ENCODE assay signal across 1 cellular context in genomic region chr13:19818223-19818842, GRCh38.
TF ChIP-seq lines count a peak whose summit lies in the region.

No MANE protein-coding gene starts in this region.

TF ChIP-seq in WTC11, 78 proteins besides CTCF, POLR2A, EP300 and RAD21 (continued from another document):
- TF ChIP-seq AR (CRISPR knock-in tag; IDR thresholded peaks at IDR 0.05) (no peak), CREB1 (CRISPR knock-in tag; IDR thresholded peaks at IDR 0.05) (no peak), JAZF1 (CRISPR knock-in tag; IDR thresholded peaks at IDR 0.05) (no peak), ZNF423 (CRISPR knock-in tag; IDR thresholded peaks at IDR 0.05) (peak; percentile 75), SP1 (CRISPR knock-in tag; conservative IDR thresholded peaks at IDR 0.05) (0 out of 2 replicates have a peak, but pooled peaks have one; percentile 29), KAT7 (CRISPR knock-in tag; IDR thresholded peaks at IDR 0.05; ENCODE audit: borderline replicate concordance) (no peak), USF1 (CRISPR knock-in tag; IDR thresholded peaks at IDR 0.05) (no peak), ZBTB43 (CRISPR knock-in tag; IDR thresholded peaks at IDR 0.05) (no peak), ZNF281 (CRISPR knock-in tag; IDR thresholded peaks at IDR 0.05) (no peak), MYBL2 (CRISPR knock-in tag; IDR thresholded peaks at IDR 0.05) (no peak), PRDM15 (CRISPR knock-in tag; IDR thresholded peaks at IDR 0.05) (no peak), ATF1 (CRISPR knock-in tag; IDR thresholded peaks at IDR 0.05) (no peak), USF2 (CRISPR knock-in tag; IDR thresholded peaks at IDR 0.05) (no peak), JUN (CRISPR knock-in tag; IDR thresholded peaks at IDR 0.05) (no peak), RELA (CRISPR knock-in tag; IDR thresholded peaks at IDR 0.05; ENCODE audit: borderline replicate concordance) (no peak), CREM (CRISPR knock-in tag; IDR thresholded peaks at IDR 0.05) (no peak), ZNF121 (CRISPR knock-in tag; IDR thresholded peaks at IDR 0.05) (no peak), ZNF532 (CRISPR knock-in tag; IDR thresholded peaks at IDR 0.05; ENCODE audit: borderline replicate concordance) (no peak), CDX4 (CRISPR knock-in tag; IDR thresholded peaks at IDR 0.05; ENCODE audit: borderline replicate concordance) (no peak), ARID4B (CRISPR knock-in tag; IDR thresholded peaks at IDR 0.05; ENCODE audit: borderline replicate concordance) (0 out of 2 replicates have a peak, but pooled peaks have one; percentile 49)
